Comparison of ENCODE assay signal across 1 cellular context in the genomic region with DNA sequence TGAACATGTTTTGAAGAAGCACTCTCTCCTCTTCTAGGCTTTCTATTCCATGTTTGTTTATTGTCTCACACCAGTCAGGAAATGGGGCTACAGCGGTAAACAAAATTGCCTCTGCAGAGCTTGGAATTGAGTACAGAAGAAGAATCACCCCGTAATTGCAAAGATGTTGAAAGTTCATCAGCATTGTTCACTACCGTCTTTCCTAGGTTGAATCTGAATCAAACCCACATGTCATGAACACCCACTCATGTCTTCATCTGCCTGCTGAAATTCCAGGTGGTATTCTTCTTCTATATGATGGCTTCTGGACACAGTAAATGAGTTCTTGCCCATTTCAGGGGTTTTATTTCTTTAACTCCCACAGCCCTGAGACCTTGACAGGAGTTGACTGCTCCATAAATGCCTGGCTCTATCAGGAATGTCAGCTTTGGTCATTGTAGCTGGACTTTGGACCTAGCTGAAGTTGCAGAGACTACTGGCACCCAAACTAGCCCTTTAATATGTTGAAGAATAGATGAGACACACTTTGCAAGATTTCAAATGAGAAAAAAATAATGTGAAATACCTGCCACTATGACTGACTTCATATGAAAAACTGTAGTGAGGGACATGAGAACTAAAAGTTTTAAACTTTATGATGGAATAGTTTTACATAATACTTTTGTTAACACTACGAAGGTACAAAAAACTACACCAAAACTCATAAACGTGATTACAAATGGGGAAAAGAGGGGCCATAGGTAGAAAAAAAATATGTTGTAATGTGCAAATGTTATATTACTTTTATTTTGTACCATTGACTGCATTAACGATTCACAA.
A peak's percentile ranks its signal among the peaks of the same experiment; 100 is the strongest.
TF ChIP-seq lines count a peak whose summit lies in the region.

No MANE protein-coding gene starts in this region.

TF ChIP-seq in HepG2, 621 proteins besides CTCF, POLR2A, EP300 and RAD21 (continued from another document and continues in another):
- TF ChIP-seq, protein P1, sequence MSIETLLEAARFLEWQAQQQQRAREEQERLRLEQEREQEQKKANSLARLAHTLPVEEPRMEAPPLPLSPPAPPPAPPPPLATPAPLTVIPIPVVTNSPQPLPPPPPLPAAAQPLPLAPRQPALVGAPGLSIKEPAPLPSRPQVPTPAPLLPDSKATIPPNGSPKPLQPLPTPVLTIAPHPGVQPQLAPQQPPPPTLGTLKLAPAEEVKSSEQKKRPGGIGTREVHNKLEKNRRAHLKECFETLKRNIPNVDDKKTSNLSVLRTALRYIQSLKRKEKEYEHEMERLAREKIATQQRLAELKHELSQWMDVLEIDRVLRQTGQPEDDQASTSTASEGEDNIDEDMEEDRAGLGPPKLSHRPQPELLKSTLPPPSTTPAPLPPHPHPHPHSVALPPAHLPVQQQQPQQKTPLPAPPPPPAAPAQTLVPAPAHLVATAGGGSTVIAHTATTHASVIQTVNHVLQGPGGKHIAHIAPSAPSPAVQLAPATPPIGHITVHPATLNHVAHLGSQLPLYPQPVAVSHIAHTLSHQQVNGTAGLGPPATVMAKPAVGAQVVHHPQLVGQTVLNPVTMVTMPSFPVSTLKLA (IDR thresholded peaks at IDR 0.05), result no peak
- no peak for TF ChIP-seq ZNF337 (CRISPR knock-in tag; IDR thresholded peaks at IDR 0.05; ENCODE audit: borderline replicate concordance, low read depth)
- TF ChIP-seq CBX5 (CRISPR knock-in tag; IDR thresholded peaks at IDR 0.05; ENCODE audit: borderline replicate concordance), result no peak
- TF ChIP-seq DMAP1 (CRISPR knock-in tag; IDR thresholded peaks at IDR 0.05), result no peak
- TF ChIP-seq KDM1A (CRISPR knock-in tag; IDR thresholded peaks at IDR 0.05), result no peak
- TF ChIP-seq NFYC (CRISPR knock-in tag; IDR thresholded peaks at IDR 0.05), result no peak
- no peak; the same call in 1 of the 2 replicates for TF ChIP-seq RFXANK (CRISPR knock-in tag; IDR thresholded peaks at IDR 0.05)
- TF ChIP-seq SPEN (CRISPR knock-in tag; IDR thresholded peaks at IDR 0.05; ENCODE audit: low read depth), result 0 out of 2 replicates have a peak, but pooled peaks have one; percentile 20
- TF ChIP-seq ZNF709 (CRISPR knock-in tag; IDR thresholded peaks at IDR 0.05), result no peak
- TF ChIP-seq SRSF4 (IDR thresholded peaks at IDR 0.05; ENCODE audit: low read depth, low read length, poor library complexity, severe bottlenecking), result no peak
- TF ChIP-seq, protein P2, sequence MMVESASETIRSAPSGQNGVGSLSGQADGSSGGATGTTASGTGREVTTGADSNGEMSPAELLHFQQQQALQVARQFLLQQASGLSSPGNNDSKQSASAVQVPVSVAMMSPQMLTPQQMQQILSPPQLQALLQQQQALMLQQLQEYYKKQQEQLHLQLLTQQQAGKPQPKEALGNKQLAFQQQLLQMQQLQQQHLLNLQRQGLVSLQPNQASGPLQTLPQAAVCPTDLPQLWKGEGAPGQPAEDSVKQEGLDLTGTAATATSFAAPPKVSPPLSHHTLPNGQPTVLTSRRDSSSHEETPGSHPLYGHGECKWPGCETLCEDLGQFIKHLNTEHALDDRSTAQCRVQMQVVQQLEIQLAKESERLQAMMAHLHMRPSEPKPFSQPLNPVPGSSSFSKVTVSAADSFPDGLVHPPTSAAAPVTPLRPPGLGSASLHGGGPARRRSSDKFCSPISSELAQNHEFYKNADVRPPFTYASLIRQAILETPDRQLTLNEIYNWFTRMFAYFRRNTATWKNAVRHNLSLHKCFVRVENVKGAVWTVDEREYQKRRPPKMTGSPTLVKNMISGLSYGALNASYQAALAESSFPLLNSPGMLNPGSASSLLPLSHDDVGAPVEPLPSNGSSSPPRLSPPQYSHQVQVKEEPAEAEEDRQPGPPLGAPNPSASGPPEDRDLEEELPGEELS (CRISPR knock-in tag; IDR thresholded peaks at IDR 0.05), result peak; percentile 61
- TF ChIP-seq ELF4 (CRISPR knock-in tag; IDR thresholded peaks at IDR 0.05; ENCODE audit: borderline replicate concordance), result no peak
- no peak for TF ChIP-seq CREBL2 (CRISPR knock-in tag; IDR thresholded peaks at IDR 0.05; ENCODE audit: borderline replicate concordance)
- TF ChIP-seq TSC22D2 (CRISPR knock-in tag; IDR thresholded peaks at IDR 0.05; ENCODE audit: borderline replicate concordance), result no peak
- no peak for TF ChIP-seq SRY (CRISPR knock-in tag; IDR thresholded peaks at IDR 0.05)
- TF ChIP-seq DBP (CRISPR knock-in tag; IDR thresholded peaks at IDR 0.05; ENCODE audit: not compliant biosample characterization), result no peak
- no peak for TF ChIP-seq YEATS2 (CRISPR knock-in tag; IDR thresholded peaks at IDR 0.05; ENCODE audit: borderline replicate concordance)
- TF ChIP-seq HNF4G (IDR thresholded peaks at IDR 0.05; ENCODE audit: borderline replicate concordance, low read depth, low read length), result peak; percentile 90
- peak; percentile 57; the same call in 1 of the 2 replicates for TF ChIP-seq HNF4G (CRISPR knock-in tag; IDR thresholded peaks at IDR 0.05; ENCODE audit: borderline replicate concordance, low read depth)
- TF ChIP-seq BCL6 (CRISPR knock-in tag; IDR thresholded peaks at IDR 0.05), result peak; percentile 62
- 0 out of 2 replicates have a peak, but pooled peaks have one; percentile 16 for TF ChIP-seq CREM (IDR thresholded peaks at IDR 0.05)
- no peak for TF ChIP-seq CREM (CRISPR knock-in tag; IDR thresholded peaks at IDR 0.05)
- TF ChIP-seq ZNF777 (CRISPR knock-in tag; IDR thresholded peaks at IDR 0.05), result no peak
- TF ChIP-seq HDAC2 (CRISPR knock-in tag; IDR thresholded peaks at IDR 0.05), result peak; percentile 68; the same call in 1 of the 2 replicates
- no peak for TF ChIP-seq ZNF570 (CRISPR knock-in tag; IDR thresholded peaks at IDR 0.05; ENCODE audit: borderline replicate concordance)
- TF ChIP-seq ISL2 (CRISPR knock-in tag; IDR thresholded peaks at IDR 0.05), result peak; percentile 61
- TF ChIP-seq ZMYM2 (CRISPR knock-in tag; IDR thresholded peaks at IDR 0.05), result peak; percentile 65
- TF ChIP-seq FOXK2 (IDR thresholded peaks at IDR 0.05), result no peak
- TF ChIP-seq PLSCR1 (CRISPR knock-in tag; IDR thresholded peaks at IDR 0.05; ENCODE audit: borderline replicate concordance), result no peak
- TF ChIP-seq DNMT1 (CRISPR knock-in tag; IDR thresholded peaks at IDR 0.05), result no peak
- TF ChIP-seq ZNF30 (CRISPR knock-in tag; IDR thresholded peaks at IDR 0.05), result no peak
- peak; percentile 73 for TF ChIP-seq ZNF3 (CRISPR knock-in tag; IDR thresholded peaks at IDR 0.05)
- TF ChIP-seq YEATS4 (CRISPR knock-in tag; IDR thresholded peaks at IDR 0.05; ENCODE audit: borderline replicate concordance), result no peak
- TF ChIP-seq, protein P3, sequence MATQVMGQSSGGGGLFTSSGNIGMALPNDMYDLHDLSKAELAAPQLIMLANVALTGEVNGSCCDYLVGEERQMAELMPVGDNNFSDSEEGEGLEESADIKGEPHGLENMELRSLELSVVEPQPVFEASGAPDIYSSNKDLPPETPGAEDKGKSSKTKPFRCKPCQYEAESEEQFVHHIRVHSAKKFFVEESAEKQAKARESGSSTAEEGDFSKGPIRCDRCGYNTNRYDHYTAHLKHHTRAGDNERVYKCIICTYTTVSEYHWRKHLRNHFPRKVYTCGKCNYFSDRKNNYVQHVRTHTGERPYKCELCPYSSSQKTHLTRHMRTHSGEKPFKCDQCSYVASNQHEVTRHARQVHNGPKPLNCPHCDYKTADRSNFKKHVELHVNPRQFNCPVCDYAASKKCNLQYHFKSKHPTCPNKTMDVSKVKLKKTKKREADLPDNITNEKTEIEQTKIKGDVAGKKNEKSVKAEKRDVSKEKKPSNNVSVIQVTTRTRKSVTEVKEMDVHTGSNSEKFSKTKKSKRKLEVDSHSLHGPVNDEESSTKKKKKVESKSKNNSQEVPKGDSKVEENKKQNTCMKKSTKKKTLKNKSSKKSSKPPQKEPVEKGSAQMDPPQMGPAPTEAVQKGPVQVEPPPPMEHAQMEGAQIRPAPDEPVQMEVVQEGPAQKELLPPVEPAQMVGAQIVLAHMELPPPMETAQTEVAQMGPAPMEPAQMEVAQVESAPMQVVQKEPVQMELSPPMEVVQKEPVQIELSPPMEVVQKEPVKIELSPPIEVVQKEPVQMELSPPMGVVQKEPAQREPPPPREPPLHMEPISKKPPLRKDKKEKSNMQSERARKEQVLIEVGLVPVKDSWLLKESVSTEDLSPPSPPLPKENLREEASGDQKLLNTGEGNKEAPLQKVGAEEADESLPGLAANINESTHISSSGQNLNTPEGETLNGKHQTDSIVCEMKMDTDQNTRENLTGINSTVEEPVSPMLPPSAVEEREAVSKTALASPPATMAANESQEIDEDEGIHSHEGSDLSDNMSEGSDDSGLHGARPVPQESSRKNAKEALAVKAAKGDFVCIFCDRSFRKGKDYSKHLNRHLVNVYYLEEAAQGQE (IDR thresholded peaks at IDR 0.05; ENCODE audit: borderline replicate concordance in 1 of 2, low read depth in 1 of 2, low read length in 2 of 2), result peak in 1 of 2 experiments; percentile 46; a peak in 1 of 4 replicates
- no peak for TF ChIP-seq ZNF256 (CRISPR knock-in tag; conservative IDR thresholded peaks at IDR 0.05)
- TF ChIP-seq, protein P4, sequence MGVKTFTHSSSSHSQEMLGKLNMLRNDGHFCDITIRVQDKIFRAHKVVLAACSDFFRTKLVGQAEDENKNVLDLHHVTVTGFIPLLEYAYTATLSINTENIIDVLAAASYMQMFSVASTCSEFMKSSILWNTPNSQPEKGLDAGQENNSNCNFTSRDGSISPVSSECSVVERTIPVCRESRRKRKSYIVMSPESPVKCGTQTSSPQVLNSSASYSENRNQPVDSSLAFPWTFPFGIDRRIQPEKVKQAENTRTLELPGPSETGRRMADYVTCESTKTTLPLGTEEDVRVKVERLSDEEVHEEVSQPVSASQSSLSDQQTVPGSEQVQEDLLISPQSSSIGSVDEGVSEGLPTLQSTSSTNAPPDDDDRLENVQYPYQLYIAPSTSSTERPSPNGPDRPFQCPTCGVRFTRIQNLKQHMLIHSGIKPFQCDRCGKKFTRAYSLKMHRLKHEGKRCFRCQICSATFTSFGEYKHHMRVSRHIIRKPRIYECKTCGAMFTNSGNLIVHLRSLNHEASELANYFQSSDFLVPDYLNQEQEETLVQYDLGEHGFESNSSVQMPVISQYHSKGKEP (CRISPR knock-in tag; IDR thresholded peaks at IDR 0.05), result no peak
- no peak for TF ChIP-seq SOX6 (IDR thresholded peaks at IDR 0.05)
- TF ChIP-seq SOX6 (CRISPR knock-in tag; IDR thresholded peaks at IDR 0.05), result peak; percentile 62; the same call in 1 of the 2 replicates
- TF ChIP-seq ZNF724P (CRISPR knock-in tag; IDR thresholded peaks at IDR 0.05; ENCODE audit: borderline replicate concordance), result no peak
- TF ChIP-seq, protein P5, sequence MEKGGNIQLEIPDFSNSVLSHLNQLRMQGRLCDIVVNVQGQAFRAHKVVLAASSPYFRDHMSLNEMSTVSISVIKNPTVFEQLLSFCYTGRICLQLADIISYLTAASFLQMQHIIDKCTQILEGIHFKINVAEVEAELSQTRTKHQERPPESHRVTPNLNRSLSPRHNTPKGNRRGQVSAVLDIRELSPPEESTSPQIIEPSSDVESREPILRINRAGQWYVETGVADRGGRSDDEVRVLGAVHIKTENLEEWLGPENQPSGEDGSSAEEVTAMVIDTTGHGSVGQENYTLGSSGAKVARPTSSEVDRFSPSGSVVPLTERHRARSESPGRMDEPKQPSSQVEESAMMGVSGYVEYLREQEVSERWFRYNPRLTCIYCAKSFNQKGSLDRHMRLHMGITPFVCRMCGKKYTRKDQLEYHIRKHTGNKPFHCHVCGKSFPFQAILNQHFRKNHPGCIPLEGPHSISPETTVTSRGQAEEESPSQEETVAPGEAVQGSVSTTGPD (CRISPR knock-in tag; IDR thresholded peaks at IDR 0.05), result no peak
- TF ChIP-seq MIER2 (CRISPR knock-in tag; IDR thresholded peaks at IDR 0.05), result 0 out of 2 replicates have a peak, but pooled peaks have one; percentile 35
- TF ChIP-seq, protein P6, sequence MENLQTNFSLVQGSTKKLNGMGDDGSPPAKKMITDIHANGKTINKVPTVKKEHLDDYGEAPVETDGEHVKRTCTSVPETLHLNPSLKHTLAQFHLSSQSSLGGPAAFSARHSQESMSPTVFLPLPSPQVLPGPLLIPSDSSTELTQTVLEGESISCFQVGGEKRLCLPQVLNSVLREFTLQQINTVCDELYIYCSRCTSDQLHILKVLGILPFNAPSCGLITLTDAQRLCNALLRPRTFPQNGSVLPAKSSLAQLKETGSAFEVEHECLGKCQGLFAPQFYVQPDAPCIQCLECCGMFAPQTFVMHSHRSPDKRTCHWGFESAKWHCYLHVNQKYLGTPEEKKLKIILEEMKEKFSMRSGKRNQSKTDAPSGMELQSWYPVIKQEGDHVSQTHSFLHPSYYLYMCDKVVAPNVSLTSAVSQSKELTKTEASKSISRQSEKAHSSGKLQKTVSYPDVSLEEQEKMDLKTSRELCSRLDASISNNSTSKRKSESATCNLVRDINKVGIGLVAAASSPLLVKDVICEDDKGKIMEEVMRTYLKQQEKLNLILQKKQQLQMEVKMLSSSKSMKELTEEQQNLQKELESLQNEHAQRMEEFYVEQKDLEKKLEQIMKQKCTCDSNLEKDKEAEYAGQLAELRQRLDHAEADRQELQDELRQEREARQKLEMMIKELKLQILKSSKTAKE (CRISPR knock-in tag; IDR thresholded peaks at IDR 0.05; ENCODE audit: borderline replicate concordance), result no peak
- no peak for TF ChIP-seq MYC (CRISPR knock-in tag; IDR thresholded peaks at IDR 0.05; ENCODE audit: borderline replicate concordance)
- no peak for TF ChIP-seq TGIF2 (CRISPR knock-in tag; IDR thresholded peaks at IDR 0.05)
